Comparison of ENCODE assay signal across 8 cellular contexts in the genomic region with DNA sequence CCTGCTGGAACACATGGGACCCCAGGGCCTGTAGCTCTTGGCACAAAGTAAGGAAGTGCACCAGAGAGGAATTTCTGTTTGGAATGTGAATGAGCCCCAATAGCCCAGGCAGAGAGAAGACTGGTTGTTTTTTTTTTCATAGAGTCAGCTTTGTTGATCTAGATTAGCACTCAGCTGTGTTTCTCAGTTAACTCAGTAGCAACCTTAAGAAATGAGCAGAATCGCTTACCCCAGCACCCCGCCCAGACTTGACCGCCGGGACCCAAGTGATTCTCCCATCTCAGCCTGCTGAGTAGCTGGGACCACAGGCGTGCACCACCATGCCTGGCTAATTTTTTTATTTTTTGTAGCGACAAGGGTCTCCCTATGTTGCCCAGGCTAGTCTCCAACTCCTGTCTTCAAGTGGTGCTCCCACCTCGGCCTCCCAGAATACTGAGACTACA. TPM values are rescaled to one million over a fixed set of nuclear protein-coding genes. Genes with fewer than 3 reads are reported as not detected.
A peak's percentile ranks its signal among the peaks of the same experiment; 100 is the strongest.
DNase-seq lines count a peak whose midpoint lies in the region; ATAC-seq, FAIRE-seq and TF ChIP-seq lines count a peak whose summit lies in the region.

No MANE protein-coding gene starts in this region.

- no peak overlapping the region for H2BK15ac ChIP-seq in mesenchymal stem cell (ENCODE audit: low read depth, poor library complexity, severe bottlenecking)

- peaks cover 31 to 49% (median 39%) of the 10 kb centered on the region in 10 experiments for H3K4me1 ChIP-seq in BLaER1 treated with 17β-estradiol and CSF1 and Interleukin-3, amounts not matched to agents 10 nM and 100 nM
- peaks cover 4% of the 10 kb centered on the region for H3K4me1 ChIP-seq in mesenchymal stem cell (ENCODE audit: control insufficient read depth, insufficient read depth, low read depth, low read length)

- H2AK5ac ChIP-seq in mesenchymal stem cell (ENCODE audit: low read length, severe bottlenecking), result peak overlapping the region; percentile 66

- H3K4ac ChIP-seq in mesenchymal stem cell (ENCODE audit: low read depth in 1 of 2, low read length in 2 of 2), result peak overlapping the region in 1 of 2 experiments; percentile 88

- peak overlapping the region; percentile 86 to 97 (median 94) for H3K4me2 ChIP-seq in BLaER1 treated with 17β-estradiol and CSF1 and Interleukin-3, amounts not matched to agents 10 nM and 100 nM
- peak overlapping the region; percentile 65 for H3K4me2 ChIP-seq in mesenchymal stem cell (ENCODE audit: low read length, poor library complexity, severe bottlenecking)

- FAIRE-seq in bronchial epithelial cell (lab: Jason Lieb, UNC), result no peak

- no peaks in the 10 kb centered on the region for H3K27me3 ChIP-seq in BLaER1 treated with 17β-estradiol and CSF1 and Interleukin-3, amounts not matched to agents 10 nM and 100 nM
- H3K27me3 ChIP-seq in bronchial epithelial cell (ENCODE audit: control insufficient read depth, insufficient read depth, low read length) (no peaks in the 10 kb centered on the region), mesenchymal stem cell (ENCODE audit: control insufficient read depth in 1 of 2, insufficient read depth in 1 of 2, low read length in 2 of 2) (no peaks in the 10 kb centered on the region)

- peak overlapping the region; percentile 57 for H2BK5ac ChIP-seq in mesenchymal stem cell (ENCODE audit: low read depth, low read length, poor library complexity, severe bottlenecking)

- no peak overlapping the region for H2AFZ ChIP-seq in mesenchymal stem cell (ENCODE audit: low read depth, low read length)

- no peak overlapping the region for H3K23ac ChIP-seq in mesenchymal stem cell (ENCODE audit: low read length in 2 of 2)

- H4K8ac ChIP-seq in mesenchymal stem cell (ENCODE audit: low read length), result peak overlapping the region; percentile 69

- H3K14ac ChIP-seq in mesenchymal stem cell (ENCODE audit: low read length in 2 of 2), result no peak overlapping the region

- no peaks in the 10 kb centered on the region for H3K9me3 ChIP-seq in BLaER1 treated with 17β-estradiol and CSF1 and Interleukin-3, amounts not matched to agents 10 nM and 100 nM (replicated peaks in 1 of 11)
- no peaks in the 10 kb centered on the region for H3K9me3 ChIP-seq in mesenchymal stem cell (ENCODE audit: control insufficient read depth, low read length)

- H4K91ac ChIP-seq in mesenchymal stem cell (ENCODE audit: low read length), result no peak overlapping the region

- peak overlapping the region; percentile 97 to 100 (median 99) for H3K9ac ChIP-seq in BLaER1 treated with 17β-estradiol and CSF1 and Interleukin-3, amounts not matched to agents 10 nM and 100 nM
- peak overlapping the region; percentile 99 for H3K9ac ChIP-seq in mesenchymal stem cell (ENCODE audit: low read length)

- H3K18ac ChIP-seq in mesenchymal stem cell (ENCODE audit: low read depth in 1 of 2, low read length in 2 of 2), result peak overlapping the region in 1 of 2 experiments; percentile 33

- peak overlapping the region; percentile 39 to 52 for H2BK12ac ChIP-seq in mesenchymal stem cell (ENCODE audit: low read length in 2 of 2)

- ATAC-seq in GM19455 (IDR thresholded peaks at IDR 0.05; ENCODE audit: unreplicated experiment) (no peak), HG03135 (IDR thresholded peaks at IDR 0.05; ENCODE audit: unreplicated experiment) (no peak)

- peak; percentile 37 for DNase-seq in HuH-7 (ENCODE audit: low spot score)
- DNase-seq in bronchial epithelial cell (ENCODE audit: low read depth), result no peak
- DNase-seq in mesenchymal stem cell, result peak; percentile 56
- no peak for DNase-seq in putamen (ENCODE audit: low spot score)
- no peak for DNase-seq in NCI-H748 treated with DMSO at 0.1 percent for 48 hours (lab: John Stamatoyannopoulos, UW)

- no peak for TF ChIP-seq CTCF in bronchial epithelial cell (IDR thresholded peaks at IDR 0.05; ENCODE audit: insufficient read depth, low read length, severe bottlenecking)

- WGBS in mesenchymal stem cell, result 54% methylated on average over 7 of the region's 7 CpGs

- H4K20me1 ChIP-seq in BLaER1 treated with 17β-estradiol and CSF1 and Interleukin-3, amounts not matched to agents 10 nM and 100 nM, result peaks cover 0 to 17% (median 8%) of the 10 kb centered on the region in 11 experiments; a peak in 13 of 22 replicates

- peak overlapping the region; percentile 87 to 99 (median 96) for H3K4me3 ChIP-seq in BLaER1 treated with 17β-estradiol and CSF1 and Interleukin-3, amounts not matched to agents 10 nM and 100 nM
- H3K4me3 ChIP-seq in bronchial epithelial cell (ENCODE audit: low read depth, low read length) (peak overlapping the region; percentile 18), mesenchymal stem cell (ENCODE audit: insufficient read depth in 1 of 2, low read depth in 1 of 2, low read length in 2 of 2) (peak overlapping the region; percentile 42 to 98)

- peak overlapping the region; percentile 49 for H2BK120ac ChIP-seq in mesenchymal stem cell (ENCODE audit: low read depth, low read length)

- peak overlapping the region; percentile 12 to 100 (median 99); a peak in 21 of 22 replicates for H3K27ac ChIP-seq in BLaER1 treated with 17β-estradiol and CSF1 and Interleukin-3, amounts not matched to agents 10 nM and 100 nM
- H3K27ac ChIP-seq in mesenchymal stem cell (ENCODE audit: low read length, poor library complexity, severe bottlenecking), result peak overlapping the region; percentile 92

- peaks cover 12% of the 10 kb centered on the region for H3K79me1 ChIP-seq in mesenchymal stem cell (replicated peaks; ENCODE audit: low read length, poor library complexity, severe bottlenecking)

- H3K36me3 ChIP-seq in BLaER1 treated with 17β-estradiol and CSF1 and Interleukin-3, amounts not matched to agents 10 nM and 100 nM, result peaks cover 11 to 40% (median 28%) of the 10 kb centered on the region in 11 experiments
- H3K36me3 ChIP-seq in bronchial epithelial cell (ENCODE audit: control insufficient read depth, insufficient read depth, low read length), result peaks cover 4% of the 10 kb centered on the region
- peaks cover 0 to 14% of the 10 kb centered on the region in 2 experiments for H3K36me3 ChIP-seq in mesenchymal stem cell (ENCODE audit: control insufficient read depth in 1 of 2, insufficient read depth in 2 of 2, low read depth in 1 of 2, low read length in 2 of 2)

RNA-seq across cellular contexts. Expression of a gene that starts 2.8 kb away (rescaled TPM):
- total RNA-seq in bronchial epithelial cell, result 8.6 and 10.3 TPM in 2 replicates
- 14.6 TPM for polyA plus RNA-seq in mesenchymal stem cell (2013, experiment 1 of 2)
- 13.8 TPM for polyA plus RNA-seq in mesenchymal stem cell (2013, experiment 2 of 2)

RNA-seq across cellular contexts. Expression of a gene that starts 3.0 kb away (rescaled TPM):
- total RNA-seq in bronchial epithelial cell, result 96.5 and 152 TPM in 2 replicates
- polyA plus RNA-seq in mesenchymal stem cell (2013, experiment 1 of 2), result 76.3 TPM
- polyA plus RNA-seq in mesenchymal stem cell (2013, experiment 2 of 2), result 76.9 TPM

Comparison
In these comparisons a context has a peak if more than half of its experiments do, and no peak if none do; other contexts are left out.
1. H3K4me3 ChIP-seq: peak in every context shown above with its lines; median percentile 96 in BLaER1 treated with 17β-estradiol and CSF1 and Interleukin-3, amounts not matched to agents 10 nM and 100 nM; 70 in mesenchymal stem cell; 18 in bronchial epithelial cell.
2. DNase-seq: peak in HuH-7 (single experiment) and mesenchymal stem cell (single experiment); none in bronchial epithelial cell (single experiment), putamen (single experiment) and NCI-H748 treated with DMSO at 0.1 percent for 48 hours (single experiment).